In genomic region chr1:230957580-230957989, GRCh38 we compare ENCODE assay signal across 14 cellular contexts. TPM values are rescaled to one million over a fixed set of nuclear protein-coding genes. Genes with fewer than 3 reads are reported as not detected.
DNase-seq lines count a peak whose midpoint lies in the region; ATAC-seq and TF ChIP-seq lines count a peak whose summit lies in the region.
"Had no signal": no experiment of that assay in that cellular context is flagged by ENCODE, and none has a peak within 500 bp of the region (broad histone marks: within the 10 kb centered on the region; RNA-seq: fewer than 3 reads in every experiment).

No MANE protein-coding gene starts in this region.

- DNase-seq in mucosa of descending colon (no peak), T-cell (no peak), SHP77 (lab: John Stamatoyannopoulos, UW) (no peak), natural killer cell (no peak), NCI-H446 treated with DMSO at 0.1 percent for 48 hours (lab: John Stamatoyannopoulos, UW) (no peak)
- DNase-seq: activated T-cell treated with anti-CD3 and anti-CD28 coated beads, Interleukin-2, amount 50 U/mL, for 4 hours; CD4-positive, alpha-beta memory T cell; NCI-H524 treated with DMSO at 0.1 percent for 48 hours; right cardiac atrium; thyroid gland had no signal

- TF ChIP-seq CTCF in mucosa of descending colon (IDR thresholded peaks at IDR 0.05) (no peak), natural killer cell (IDR thresholded peaks at IDR 0.05) (no peak)

- CTCF ChIA-PET in T-cell (lab: Charles Lee), result interaction anchor here in 1 of 2 donors (0.6 kb wide), 1 partner anchor 19 kb away, joined by 3 read pairs; no protein-coding TSS in a partner anchor

- H3K27me3 Mint-ChIP-seq in T-cell (no peaks in the 10 kb centered on the region), natural killer cell (ENCODE audit: low read depth in 2 of 2) (no peaks in the 10 kb centered on the region)
- H3K27me3 Mint-ChIP-seq: CD4-positive, alpha-beta memory T cell had no signal

- intact Hi-C loops in mucosa of descending colon (cut with DNase I, micrococcal nuclease) (no loop called here), natural killer cell (cut with micrococcal nuclease) (no loop called here)

- no peak overlapping the region for H3K4me3 Mint-ChIP-seq in T-cell
- H3K4me3 Mint-ChIP-seq in natural killer cell, result no peak overlapping the region
- H3K4me3 Mint-ChIP-seq: activated T-cell treated with anti-CD3 and anti-CD28 coated beads, Interleukin-2, amount 50 U/mL, for 4 hours; brain; CD4-positive, alpha-beta memory T cell had no signal

- peaks cover 54% of the 10 kb centered on the region for H3K36me3 Mint-ChIP-seq in T-cell
- H3K36me3 Mint-ChIP-seq in natural killer cell, result no peaks in the 10 kb centered on the region

- no peak overlapping the region for H3K27ac Mint-ChIP-seq in T-cell
- no peak overlapping the region for H3K27ac Mint-ChIP-seq in natural killer cell
- H3K27ac Mint-ChIP-seq: brain; CD4-positive, alpha-beta memory T cell had no signal

- H3K4me3 ChIP-seq in mucosa of descending colon, result no peak overlapping the region
- H3K4me3 ChIP-seq: thyroid gland had no signal

- H3K9me3 Mint-ChIP-seq in T-cell (no peaks in the 10 kb centered on the region), natural killer cell (no peaks in the 10 kb centered on the region)
- H3K9me3 Mint-ChIP-seq: activated T-cell treated with anti-CD3 and anti-CD28 coated beads, Interleukin-2, amount 50 U/mL, for 4 hours; brain; CD4-positive, alpha-beta memory T cell had no signal

- H3K4me1 Mint-ChIP-seq in T-cell (peaks cover 5 to 24% (median 23%) of the 10 kb centered on the region in 3 donors), natural killer cell (peaks cover 34% of the 10 kb centered on the region in 2 donors)
- H3K4me1 Mint-ChIP-seq: brain had no signal

- no peaks in the 10 kb centered on the region for H3K36me3 ChIP-seq in mucosa of descending colon (ENCODE audit: low read depth)
- H3K36me3 ChIP-seq: thyroid gland had no signal

- no peaks in the 10 kb centered on the region for H3K9me3 ChIP-seq in mucosa of descending colon
- H3K9me3 ChIP-seq: thyroid gland had no signal

- POLR2A ChIA-PET in T-cell (lab: Charles Lee), result interaction anchor here in 1 of 2 donors (0.6 kb wide), 1 partner anchor 42 kb away, joined by 3 read pairs; no protein-coding TSS in a partner anchor

- ATAC-seq in GM18867 (IDR thresholded peaks at IDR 0.05; ENCODE audit: unreplicated experiment) (peak; percentile 88), GM21576 (IDR thresholded peaks at IDR 0.05; ENCODE audit: unreplicated experiment) (peak; percentile 84), HG03139 (IDR thresholded peaks at IDR 0.05; ENCODE audit: unreplicated experiment) (peak; percentile 78), mucosa of descending colon (peak; percentile 36), T-cell (replicated peaks in 1 of 4) (no peak), natural killer cell (no peak)
- ATAC-seq: activated T-cell treated with anti-CD3 and anti-CD28 coated beads, Interleukin-2, amount 50 U/mL, for 4 hours; right cardiac atrium had no signal

- H3K4me1 ChIP-seq in mucosa of descending colon (ENCODE audit: low read depth), result peaks cover 7% of the 10 kb centered on the region
- H3K4me1 ChIP-seq: thyroid gland had no signal

RNA-seq across cellular contexts. Expression of gene TTC13, which starts 21.1 kb away (rescaled TPM):
- 10 to 100 TPM; 24.0 to 39.7 (median 28.4) TPM for total RNA-seq in mucosa of descending colon
- 10 to 100 TPM; 39.7 to 44.9 (median 42.2) TPM for total RNA-seq in T-cell
- 10 to 100 TPM; 72.4 to 90.1 (median 80.4) TPM for total RNA-seq in natural killer cell

RNA-seq across cellular contexts. Expression of gene ARV1, which starts 21.3 kb away (rescaled TPM):
- total RNA-seq in mucosa of descending colon (10 to 100 TPM; 22.4 to 33.2 (median 30.3) TPM), T-cell (10 to 100 TPM in 3 of 5 donors, 1 to 10 TPM in 2; 6.7 to 13.2 (median 10.0) TPM), natural killer cell (1 to 10 TPM; 7.2 to 7.6 (median 7.3) TPM)

Comparison
In these comparisons a context has a peak if more than half of its experiments do, and no peak if none do; other contexts are left out.
1. ATAC-seq: peak in GM18867 (single experiment), GM21576 (single experiment), HG03139 (single experiment) and mucosa of descending colon (single experiment); none in T-cell (0 of 4) and natural killer cell (0 of 3).